ENCODE assay signal across 9 cellular contexts in the genomic region with DNA sequence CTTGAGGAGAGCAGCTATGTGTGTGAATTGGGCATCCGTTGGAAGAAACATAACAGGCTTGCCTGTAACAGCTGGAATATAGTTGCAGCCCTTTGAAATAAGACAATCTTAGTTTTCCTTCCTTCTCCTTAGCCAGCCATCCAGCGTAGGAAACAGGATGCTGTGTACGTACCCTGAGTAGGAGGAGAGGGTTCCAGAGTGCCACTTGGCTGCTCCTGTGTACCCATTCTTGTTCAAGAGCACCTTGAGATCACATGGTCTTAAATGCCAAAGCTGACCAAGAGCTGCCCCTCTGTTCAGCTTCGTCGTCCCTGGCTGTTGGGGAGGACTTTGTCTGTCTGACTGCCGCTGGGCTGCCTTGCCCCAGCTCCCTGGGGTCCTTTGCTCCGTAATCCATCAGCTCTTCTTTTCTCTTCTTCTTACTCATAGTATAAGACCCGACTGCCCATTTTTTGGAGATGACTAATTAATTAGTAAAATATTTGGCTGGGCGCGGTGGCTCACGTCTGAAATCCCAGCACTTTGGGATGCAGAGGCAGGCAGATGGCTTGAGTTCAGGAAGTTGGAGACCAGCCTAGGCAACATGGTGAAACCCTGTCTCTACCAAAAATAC. TPM values are rescaled to one million over a fixed set of nuclear protein-coding genes. Genes with fewer than 3 reads are reported as not detected.
DNase-seq lines count a peak whose midpoint lies in the region; ATAC-seq lines count a peak whose summit lies in the region.
"Had no signal": no experiment of that assay in that cellular context is flagged by ENCODE, and none has a peak within 500 bp of the region (broad histone marks: within the 10 kb centered on the region; RNA-seq: fewer than 3 reads in every experiment).

No MANE protein-coding gene starts in this region.

- H3K36me3 ChIP-seq in SJSA1 (peaks cover 11% of the 10 kb centered on the region), subcutaneous abdominal adipose tissue (ENCODE audit: control insufficient read depth in 5 of 5, insufficient read depth in 5 of 5, low read length in 5 of 5) (peaks cover 0 to 2% (median 0%) of the 10 kb centered on the region in 5 donors)
- H3K36me3 ChIP-seq: BE2C had no signal

- peak overlapping the region in 1 of 5 donors; percentile 55 for H3K9ac ChIP-seq in subcutaneous abdominal adipose tissue (ENCODE audit: low read length in 5 of 5)

- DNase-seq in activated CD8-positive, alpha-beta memory T cell treated with anti-CD3 and anti-CD28 coated beads for 24 hours, result peak; percentile 21
- DNase-seq in activated CD8-positive, alpha-beta memory T cell treated with anti-CD3 and anti-CD28 coated beads, Interleukin-2, amount 50 U/mL, for 4 hours, result no peak
- DNase-seq in SJSA1 (ENCODE audit: low read depth in 1 of 2, low spot score in 2 of 2), result peak; percentile 75 to 86
- DNase-seq in hepatic stellate cell (ENCODE audit: low spot score), result peak; percentile 79
- DNase-seq in activated effector memory CD4-positive, alpha-beta T cell treated with anti-CD3 and anti-CD28 coated beads, Interleukin-2, amount 50 U/mL, for 16 hours, result no peak
- DNase-seq in middle frontal gyrus (ENCODE audit: extremely low spot score, low spot score), result no peak
- DNase-seq: BE2C had no signal

- no peak overlapping the region for H3K4me3 ChIP-seq in SJSA1
- H3K4me3 ChIP-seq in subcutaneous abdominal adipose tissue (ENCODE audit: low read depth in 1 of 5, low read length in 5 of 5), result no peak overlapping the region

- H3K4me1 ChIP-seq in SJSA1 (replicated peaks) (peaks cover 51% of the 10 kb centered on the region), subcutaneous abdominal adipose tissue (ENCODE audit: control insufficient read depth in 5 of 5, insufficient read depth in 5 of 5, low read length in 5 of 5) (peaks cover 6 to 64% (median 42%) of the 10 kb centered on the region in 5 donors)
- H3K4me1 ChIP-seq: BE2C had no signal

- no peak for ATAC-seq in GM21717 (IDR thresholded peaks at IDR 0.05; ENCODE audit: unreplicated experiment)

- peak overlapping the region; percentile 69 for H3K27ac ChIP-seq in SJSA1
- peak overlapping the region; percentile 80 for H3K27ac ChIP-seq in subcutaneous abdominal adipose tissue (ENCODE audit: low read depth, low read length)

- no peaks in the 10 kb centered on the region for H3K9me3 ChIP-seq in SJSA1 (replicated peaks)
- H3K9me3 ChIP-seq in subcutaneous abdominal adipose tissue (ENCODE audit: control insufficient read depth in 5 of 5, low read length in 5 of 5), result no peaks in the 10 kb centered on the region
- H3K9me3 ChIP-seq: BE2C had no signal

- no peaks in the 10 kb centered on the region for H3K27me3 ChIP-seq in SJSA1 (replicated peaks)
- H3K27me3 ChIP-seq in subcutaneous abdominal adipose tissue (ENCODE audit: control insufficient read depth in 5 of 5, insufficient read depth in 4 of 5, low read length in 5 of 5), result no peaks in the 10 kb centered on the region
- H3K27me3 ChIP-seq: BE2C had no signal

RNA-seq across cellular contexts. Expression of a gene that starts 49.0 kb away (rescaled TPM):
- total RNA-seq in SJSA1 (2014; rRNA removed; shearing (Covaris generic)), result 7.1 and 16.9 TPM in 2 replicates

Comparison
In these comparisons a context has a peak if more than half of its experiments do, and no peak if none do; other contexts are left out.
1. DNase-seq: peak in activated CD8-positive, alpha-beta memory T cell treated with anti-CD3 and anti-CD28 coated beads for 24 hours (single experiment), SJSA1 (2 of 2) and hepatic stellate cell (single experiment); none in activated CD8-positive, alpha-beta memory T cell treated with anti-CD3 and anti-CD28 coated beads, Interleukin-2, amount 50 U/mL, for 4 hours (single experiment), activated effector memory CD4-positive, alpha-beta T cell treated with anti-CD3 and anti-CD28 coated beads, Interleukin-2, amount 50 U/mL, for 16 hours (single experiment) and middle frontal gyrus (single experiment).